ENCODE assay signal across 1 cellular context in genomic region chr17:79839363-79840203, GRCh38.
TF ChIP-seq lines count a peak whose summit lies in the region.

Gene CBX4 (minus strand): TSS chr17:79839440. CDS start chr17:79839251, 189 bp downstream.

TF ChIP-seq in K562, 482 proteins besides CTCF, POLR2A, EP300 and RAD21 (continued from another document and continues in another):
- TF ChIP-seq SREBF1 (IDR thresholded peaks at IDR 0.05; ENCODE audit: borderline replicate concordance, low read depth, low read length) (no peak), CHD1 (IDR thresholded peaks at IDR 0.05; ENCODE audit: low read length) (no peak), TRIM24 (IDR thresholded peaks at IDR 0.05) (peak; percentile 40 to 92; a peak in 3 of 4 replicates), YY1 (IDR thresholded peaks at IDR 0.05; ENCODE audit: borderline replicate concordance in 1 of 3, control insufficient read depth in 1 of 3, extremely low read depth in 1 of 3, insufficient read depth in 3 of 3, insufficient read length in 1 of 3, insufficient replicate concordance in 2 of 3, low read depth in 1 of 3, low read length in 2 of 3) (peak in 2 of 3 experiments; percentile 70 to 83), NFIX (CRISPR knock-in tag; IDR thresholded peaks at IDR 0.05; ENCODE audit: low read depth) (no peak), SNAPC5 (CRISPR knock-in tag; IDR thresholded peaks at IDR 0.05) (no peak), HDAC1 (IDR thresholded peaks at IDR 0.05) (peak in 1 of 2 experiments; percentile 82; a peak in 2 of 4 replicates), ZKSCAN8 (CRISPR knock-in tag; IDR thresholded peaks at IDR 0.05) (no peak), TCF7L2 (IDR thresholded peaks at IDR 0.05; ENCODE audit: low read depth, low read length) (no peak), STAT6 (CRISPR knock-in tag; IDR thresholded peaks at IDR 0.05) (no peak), ZBTB9 (CRISPR knock-in tag; IDR thresholded peaks at IDR 0.05) (peak; percentile 92), SREBF2 (CRISPR knock-in tag; IDR thresholded peaks at IDR 0.05) (no peak), TFAM (CRISPR knock-in tag; conservative IDR thresholded peaks at IDR 0.05) (no peak), IRF9 (tag; IDR thresholded peaks at IDR 0.05) (peak; percentile 74; the same call in 1 of the 2 replicates), ILK (tag; IDR thresholded peaks at IDR 0.05; ENCODE audit: borderline replicate concordance, low read depth) (no peak), SMC3 (conservative IDR thresholded peaks at IDR 0.05; ENCODE audit: insufficient read depth, low read depth, low read length) (peak; percentile 60), TCF3 (CRISPR knock-in tag; IDR thresholded peaks at IDR 0.05) (peak; percentile 44; the same call in 1 of the 2 replicates), DDX20 (tag; IDR thresholded peaks at IDR 0.05; ENCODE audit: low read depth) (no peak), BRF2 (IDR thresholded peaks at IDR 0.05; ENCODE audit: borderline replicate concordance, insufficient read depth, insufficient read length) (no peak), ZNF699 (CRISPR knock-in tag; IDR thresholded peaks at IDR 0.05; ENCODE audit: insufficient replicate concordance) (no peak), ZNF511 (CRISPR knock-in tag; IDR thresholded peaks at IDR 0.05) (0 out of 2 replicates have a peak, but pooled peaks have one; percentile 41), PCBP1 (IDR thresholded peaks at IDR 0.05; ENCODE audit: low read depth, low read length, poor library complexity, severe bottlenecking) (no peak), ZNF696 (CRISPR knock-in tag; conservative IDR thresholded peaks at IDR 0.05) (no peak), KDM1A (IDR thresholded peaks at IDR 0.05) (peak in 1 of 2 experiments; percentile 57; a peak in 2 of 4 replicates), NFYB (IDR thresholded peaks at IDR 0.05; ENCODE audit: extremely low read depth, insufficient read length) (no peak), ZFP30 (CRISPR knock-in tag; IDR thresholded peaks at IDR 0.05; ENCODE audit: borderline replicate concordance) (no peak), TAL1 (IDR thresholded peaks at IDR 0.05) (no peak), AFF4 (CRISPR knock-in tag; IDR thresholded peaks at IDR 0.05) (peak; percentile 85), ESRRA (IDR thresholded peaks at IDR 0.05; ENCODE audit: borderline replicate concordance, low read depth) (peak; percentile 64), POLR3G (IDR thresholded peaks at IDR 0.05; ENCODE audit: extremely low read depth, insufficient read length, insufficient replicate concordance) (no peak), FOSL1 (tag; conservative IDR thresholded peaks at IDR 0.05) (peak; percentile 64), HMGXB4 (CRISPR knock-in tag; IDR thresholded peaks at IDR 0.05) (peak; percentile 91; the same call in 1 of the 2 replicates), NCOA2 (IDR thresholded peaks at IDR 0.05; ENCODE audit: partially characterized antibody in 2 of 2) (no peak), CREB1 (IDR thresholded peaks at IDR 0.05) (peak; percentile 73), CREB1 (CRISPR knock-in tag; IDR thresholded peaks at IDR 0.05) (peak; percentile 91), ZNF717 (CRISPR knock-in tag; IDR thresholded peaks at IDR 0.05) (no peak), JUNB (CRISPR knock-in tag; conservative IDR thresholded peaks at IDR 0.05) (peak; percentile 68; the same call in 1 of the 2 replicates), GTF3C2 (IDR thresholded peaks at IDR 0.05; ENCODE audit: borderline replicate concordance, extremely low read depth, insufficient read length) (no peak), GATAD2A (IDR thresholded peaks at IDR 0.05) (peak; percentile 76; the same call in 1 of the 2 replicates), SMARCE1 (IDR thresholded peaks at IDR 0.05) (peak; percentile 70), MIER1 (IDR thresholded peaks at IDR 0.05; ENCODE audit: low read depth) (no peak), ZNF408 (CRISPR knock-in tag; IDR thresholded peaks at IDR 0.05; ENCODE audit: low read depth) (no peak), ASH1L (IDR thresholded peaks at IDR 0.05; ENCODE audit: borderline replicate concordance, low read depth, partially characterized antibody) (no peak), ZNF518B (CRISPR knock-in tag; IDR thresholded peaks at IDR 0.05) (no peak), KLF6 (CRISPR knock-in tag; IDR thresholded peaks at IDR 0.05; ENCODE audit: borderline replicate concordance) (peak; percentile 82; the same call in 1 of the 2 replicates), ZNF668 (CRISPR knock-in tag; IDR thresholded peaks at IDR 0.05) (no peak), TGIF2 (CRISPR knock-in tag; IDR thresholded peaks at IDR 0.05) (no peak)
